ENCODE assay signal across 2 cellular contexts in the genomic region with DNA sequence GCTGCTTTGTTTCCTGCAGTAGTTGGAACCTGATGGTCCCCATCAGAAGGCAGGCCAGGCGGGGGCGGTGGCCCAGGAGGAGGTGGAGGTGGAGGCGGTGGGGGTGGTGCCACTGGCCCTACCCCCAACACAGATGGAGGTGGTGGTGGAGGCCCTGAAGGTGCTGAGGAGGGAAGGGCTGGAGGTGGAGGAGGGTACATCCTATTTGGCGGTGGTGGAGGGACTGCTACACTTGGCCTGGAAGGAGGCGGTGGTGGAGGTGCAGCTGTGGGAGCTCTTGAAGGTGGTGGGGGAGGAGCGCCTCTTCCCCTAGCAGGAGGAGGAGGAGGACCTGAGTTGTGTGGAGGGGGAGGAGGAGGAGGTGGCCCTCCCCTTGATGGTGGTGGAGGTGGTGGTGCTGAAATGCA.
TF ChIP-seq lines count a peak whose summit lies in the region.

No MANE protein-coding gene starts in this region.

TF ChIP-seq in GM23338, 12 proteins besides CTCF, POLR2A, EP300 and RAD21:
- TF ChIP-seq ZNF114 (CRISPR knock-in tag; IDR thresholded peaks at IDR 0.05) = peak; percentile 97
- TF ChIP-seq, protein P1, sequence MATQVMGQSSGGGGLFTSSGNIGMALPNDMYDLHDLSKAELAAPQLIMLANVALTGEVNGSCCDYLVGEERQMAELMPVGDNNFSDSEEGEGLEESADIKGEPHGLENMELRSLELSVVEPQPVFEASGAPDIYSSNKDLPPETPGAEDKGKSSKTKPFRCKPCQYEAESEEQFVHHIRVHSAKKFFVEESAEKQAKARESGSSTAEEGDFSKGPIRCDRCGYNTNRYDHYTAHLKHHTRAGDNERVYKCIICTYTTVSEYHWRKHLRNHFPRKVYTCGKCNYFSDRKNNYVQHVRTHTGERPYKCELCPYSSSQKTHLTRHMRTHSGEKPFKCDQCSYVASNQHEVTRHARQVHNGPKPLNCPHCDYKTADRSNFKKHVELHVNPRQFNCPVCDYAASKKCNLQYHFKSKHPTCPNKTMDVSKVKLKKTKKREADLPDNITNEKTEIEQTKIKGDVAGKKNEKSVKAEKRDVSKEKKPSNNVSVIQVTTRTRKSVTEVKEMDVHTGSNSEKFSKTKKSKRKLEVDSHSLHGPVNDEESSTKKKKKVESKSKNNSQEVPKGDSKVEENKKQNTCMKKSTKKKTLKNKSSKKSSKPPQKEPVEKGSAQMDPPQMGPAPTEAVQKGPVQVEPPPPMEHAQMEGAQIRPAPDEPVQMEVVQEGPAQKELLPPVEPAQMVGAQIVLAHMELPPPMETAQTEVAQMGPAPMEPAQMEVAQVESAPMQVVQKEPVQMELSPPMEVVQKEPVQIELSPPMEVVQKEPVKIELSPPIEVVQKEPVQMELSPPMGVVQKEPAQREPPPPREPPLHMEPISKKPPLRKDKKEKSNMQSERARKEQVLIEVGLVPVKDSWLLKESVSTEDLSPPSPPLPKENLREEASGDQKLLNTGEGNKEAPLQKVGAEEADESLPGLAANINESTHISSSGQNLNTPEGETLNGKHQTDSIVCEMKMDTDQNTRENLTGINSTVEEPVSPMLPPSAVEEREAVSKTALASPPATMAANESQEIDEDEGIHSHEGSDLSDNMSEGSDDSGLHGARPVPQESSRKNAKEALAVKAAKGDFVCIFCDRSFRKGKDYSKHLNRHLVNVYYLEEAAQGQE (IDR thresholded peaks at IDR 0.05; ENCODE audit: unreplicated experiment) = peak; percentile 17
- peak; percentile 45; the same call in 1 of the 2 replicates for TF ChIP-seq CREB1 (CRISPR knock-in tag; IDR thresholded peaks at IDR 0.05; ENCODE audit: low read depth)
- TF ChIP-seq ZNF331 (CRISPR knock-in tag; IDR thresholded peaks at IDR 0.05; ENCODE audit: low read depth) = no peak
- TF ChIP-seq, protein P2, sequence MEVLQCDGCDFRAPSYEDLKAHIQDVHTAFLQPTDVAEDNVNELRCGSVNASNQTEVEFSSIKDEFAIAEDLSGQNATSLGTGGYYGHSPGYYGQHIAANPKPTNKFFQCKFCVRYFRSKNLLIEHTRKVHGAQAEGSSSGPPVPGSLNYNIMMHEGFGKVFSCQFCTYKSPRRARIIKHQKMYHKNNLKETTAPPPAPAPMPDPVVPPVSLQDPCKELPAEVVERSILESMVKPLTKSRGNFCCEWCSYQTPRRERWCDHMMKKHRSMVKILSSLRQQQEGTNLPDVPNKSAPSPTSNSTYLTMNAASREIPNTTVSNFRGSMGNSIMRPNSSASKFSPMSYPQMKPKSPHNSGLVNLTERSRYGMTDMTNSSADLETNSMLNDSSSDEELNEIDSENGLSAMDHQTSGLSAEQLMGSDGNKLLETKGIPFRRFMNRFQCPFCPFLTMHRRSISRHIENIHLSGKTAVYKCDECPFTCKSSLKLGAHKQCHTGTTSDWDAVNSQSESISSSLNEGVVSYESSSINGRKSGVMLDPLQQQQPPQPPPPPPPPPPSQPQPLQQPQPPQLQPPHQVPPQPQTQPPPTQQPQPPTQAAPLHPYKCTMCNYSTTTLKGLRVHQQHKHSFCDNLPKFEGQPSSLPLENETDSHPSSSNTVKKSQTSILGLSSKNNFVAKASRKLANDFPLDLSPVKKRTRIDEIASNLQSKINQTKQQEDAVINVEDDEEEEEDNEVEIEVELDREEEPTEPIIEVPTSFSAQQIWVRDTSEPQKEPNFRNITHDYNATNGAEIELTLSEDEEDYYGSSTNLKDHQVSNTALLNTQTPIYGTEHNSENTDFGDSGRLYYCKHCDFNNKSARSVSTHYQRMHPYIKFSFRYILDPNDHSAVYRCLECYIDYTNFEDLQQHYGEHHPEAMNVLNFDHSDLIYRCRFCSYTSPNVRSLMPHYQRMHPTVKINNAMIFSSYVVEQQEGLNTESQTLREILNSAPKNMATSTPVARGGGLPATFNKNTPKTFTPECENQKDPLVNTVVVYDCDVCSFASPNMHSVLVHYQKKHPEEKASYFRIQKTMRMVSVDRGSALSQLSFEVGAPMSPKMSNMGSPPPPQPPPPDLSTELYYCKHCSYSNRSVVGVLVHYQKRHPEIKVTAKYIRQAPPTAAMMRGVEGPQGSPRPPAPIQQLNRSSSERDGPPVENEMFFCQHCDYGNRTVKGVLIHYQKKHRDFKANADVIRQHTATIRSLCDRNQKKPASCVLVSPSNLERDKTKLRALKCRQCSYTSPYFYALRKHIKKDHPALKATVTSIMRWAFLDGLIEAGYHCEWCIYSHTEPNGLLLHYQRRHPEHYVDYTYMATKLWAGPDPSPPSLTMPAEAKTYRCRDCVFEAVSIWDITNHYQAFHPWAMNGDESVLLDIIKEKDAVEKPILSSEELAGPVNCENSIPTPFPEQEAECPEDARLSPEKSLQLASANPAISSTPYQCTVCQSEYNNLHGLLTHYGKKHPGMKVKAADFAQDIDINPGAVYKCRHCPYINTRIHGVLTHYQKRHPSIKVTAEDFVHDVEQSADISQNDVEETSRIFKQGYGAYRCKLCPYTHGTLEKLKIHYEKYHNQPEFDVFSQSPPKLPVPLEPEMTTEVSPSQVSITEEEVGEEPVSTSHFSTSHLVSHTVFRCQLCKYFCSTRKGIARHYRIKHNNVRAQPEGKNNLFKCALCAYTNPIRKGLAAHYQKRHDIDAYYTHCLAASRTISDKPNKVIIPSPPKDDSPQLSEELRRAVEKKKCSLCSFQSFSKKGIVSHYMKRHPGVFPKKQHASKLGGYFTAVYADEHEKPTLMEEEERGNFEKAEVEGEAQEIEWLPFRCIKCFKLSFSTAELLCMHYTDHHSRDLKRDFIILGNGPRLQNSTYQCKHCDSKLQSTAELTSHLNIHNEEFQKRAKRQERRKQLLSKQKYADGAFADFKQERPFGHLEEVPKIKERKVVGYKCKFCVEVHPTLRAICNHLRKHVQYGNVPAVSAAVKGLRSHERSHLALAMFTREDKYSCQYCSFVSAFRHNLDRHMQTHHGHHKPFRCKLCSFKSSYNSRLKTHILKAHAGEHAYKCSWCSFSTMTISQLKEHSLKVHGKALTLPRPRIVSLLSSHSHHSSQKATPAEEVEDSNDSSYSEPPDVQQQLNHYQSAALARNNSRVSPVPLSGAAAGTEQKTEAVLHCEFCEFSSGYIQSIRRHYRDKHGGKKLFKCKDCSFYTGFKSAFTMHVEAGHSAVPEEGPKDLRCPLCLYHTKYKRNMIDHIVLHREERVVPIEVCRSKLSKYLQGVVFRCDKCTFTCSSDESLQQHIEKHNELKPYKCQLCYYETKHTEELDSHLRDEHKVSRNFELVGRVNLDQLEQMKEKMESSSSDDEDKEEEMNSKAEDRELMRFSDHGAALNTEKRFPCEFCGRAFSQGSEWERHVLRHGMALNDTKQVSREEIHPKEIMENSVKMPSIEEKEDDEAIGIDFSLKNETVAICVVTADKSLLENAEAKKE (CRISPR knock-in tag; IDR thresholded peaks at IDR 0.05) = peak; percentile 100

TF ChIP-seq in HepG2, 621 proteins besides CTCF, POLR2A, EP300 and RAD21:
- peak; percentile 22 for TF ChIP-seq AGO2 (optimal IDR thresholded peaks at IDR 0.05; ENCODE audit: low read depth, low read length)
- TF ChIP-seq FOSL1 (CRISPR knock-in tag; IDR thresholded peaks at IDR 0.05; ENCODE audit: borderline replicate concordance) = no peak
- no peak for TF ChIP-seq HOXA5 (CRISPR knock-in tag; IDR thresholded peaks at IDR 0.05)
